In the genomic region with DNA sequence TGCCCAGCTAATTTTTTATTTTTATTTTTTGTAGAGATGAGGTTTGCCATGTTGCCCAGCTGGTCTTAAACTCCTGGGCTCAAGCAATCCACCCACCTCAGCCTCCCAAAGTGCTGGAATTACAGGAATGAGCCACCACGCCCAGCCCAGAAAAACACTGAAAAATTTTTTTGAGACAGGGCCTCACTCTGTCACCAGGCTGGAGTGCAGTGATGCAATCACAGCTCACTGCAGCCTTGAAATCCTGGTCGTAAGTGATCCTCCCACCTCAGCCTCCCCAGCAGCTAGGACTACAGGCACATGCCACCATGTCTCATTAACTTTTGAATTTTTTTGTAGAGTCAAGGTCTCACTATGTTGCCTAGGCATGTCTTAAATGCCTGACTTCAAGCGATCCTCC, we compare ENCODE assay signal across 3 cellular contexts.
TF ChIP-seq lines count a peak whose summit lies in the region.
"Not testable (repeated sequence)": the region's sequence is repeated elsewhere in the genome, so short reads cannot be mapped to it uniquely, and the experiment has no call there.

No MANE protein-coding gene starts in this region.

TF ChIP-seq in A549, 52 proteins besides CTCF, POLR2A, EP300 and RAD21:
- peak; percentile 32 to 60; a peak in 3 of 4 replicates for TF ChIP-seq CEBPB (IDR thresholded peaks at IDR 0.05)

TF ChIP-seq in K562, 482 proteins besides CTCF, POLR2A, EP300 and RAD21:
- TF ChIP-seq, protein P1, sequence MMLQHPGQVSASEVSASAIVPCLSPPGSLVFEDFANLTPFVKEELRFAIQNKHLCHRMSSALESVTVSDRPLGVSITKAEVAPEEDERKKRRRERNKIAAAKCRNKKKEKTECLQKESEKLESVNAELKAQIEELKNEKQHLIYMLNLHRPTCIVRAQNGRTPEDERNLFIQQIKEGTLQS (IDR thresholded peaks at IDR 0.05) = peak; percentile 78
- TF ChIP-seq, protein P1 (CRISPR knock-in tag; conservative IDR thresholded peaks at IDR 0.05) = not testable (repeated sequence)
- TF ChIP-seq CEBPG (CRISPR knock-in tag; IDR thresholded peaks at IDR 0.05) (peak; percentile 75), CEBPG (tag; conservative IDR thresholded peaks at IDR 0.05 in 1 of 2, IDR thresholded peaks at IDR 0.05 in 1 of 2) (peak; percentile 14 to 65; a peak in 2 of 4 replicates), CEBPB (tag; IDR thresholded peaks at IDR 0.05) (peak; percentile 54)

TF ChIP-seq in HepG2, 621 proteins besides CTCF, POLR2A, EP300 and RAD21:
- TF ChIP-seq, protein P2, sequence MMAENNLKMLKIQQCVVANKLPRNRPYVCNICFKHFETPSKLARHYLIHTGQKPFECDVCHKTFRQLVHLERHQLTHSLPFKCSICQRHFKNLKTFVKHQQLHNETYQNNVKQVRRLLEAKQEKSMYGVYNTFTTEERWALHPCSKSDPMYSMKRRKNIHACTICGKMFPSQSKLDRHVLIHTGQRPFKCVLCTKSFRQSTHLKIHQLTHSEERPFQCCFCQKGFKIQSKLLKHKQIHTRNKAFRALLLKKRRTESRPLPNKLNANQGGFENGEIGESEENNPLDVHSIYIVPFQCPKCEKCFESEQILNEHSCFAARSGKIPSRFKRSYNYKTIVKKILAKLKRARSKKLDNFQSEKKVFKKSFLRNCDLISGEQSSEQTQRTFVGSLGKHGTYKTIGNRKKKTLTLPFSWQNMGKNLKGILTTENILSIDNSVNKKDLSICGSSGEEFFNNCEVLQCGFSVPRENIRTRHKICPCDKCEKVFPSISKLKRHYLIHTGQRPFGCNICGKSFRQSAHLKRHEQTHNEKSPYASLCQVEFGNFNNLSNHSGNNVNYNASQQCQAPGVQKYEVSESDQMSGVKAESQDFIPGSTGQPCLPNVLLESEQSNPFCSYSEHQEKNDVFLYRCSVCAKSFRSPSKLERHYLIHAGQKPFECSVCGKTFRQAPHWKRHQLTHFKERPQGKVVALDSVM (CRISPR knock-in tag; IDR thresholded peaks at IDR 0.05) = peak; percentile 91
- TF ChIP-seq CEBPB (IDR thresholded peaks at IDR 0.05; ENCODE audit: borderline replicate concordance, low read depth, low read length) (peak; percentile 42; the same call in 1 of the 2 replicates), ATF7 (IDR thresholded peaks at IDR 0.05) (0 out of 2 replicates have a peak, but pooled peaks have one; percentile 11)
- TF ChIP-seq, protein P1 (CRISPR knock-in tag; IDR thresholded peaks at IDR 0.05) = 0 out of 2 replicates have a peak, but pooled peaks have one; percentile 26
- TF ChIP-seq ATF7 (CRISPR knock-in tag; IDR thresholded peaks at IDR 0.05) = not testable (repeated sequence)
TF ChIP-seq in HepG2: peak in this region for 4; not testable (repeated sequence) for 617.
